8 cellular contexts compared by ENCODE assay signal in genomic region chr20:45545754-45546453, GRCh38. TPM values are rescaled to one million over a fixed set of nuclear protein-coding genes. Genes with fewer than 3 reads are reported as not detected.
DNase-seq lines count a peak whose midpoint lies in the region; ATAC-seq and TF ChIP-seq lines count a peak whose summit lies in the region.

No MANE protein-coding gene starts in this region.

- H3K27me3 Mint-ChIP-seq in endothelial cell (ENCODE audit: unreplicated experiment) (peaks cover 4% of the 10 kb centered on the region), osteocyte (ENCODE audit: unreplicated experiment) (peaks cover 13% of the 10 kb centered on the region)

- no peak overlapping the region for H3K4me3 ChIP-seq in MM.1S (ENCODE audit: low read length)

- H3K4me1 Mint-ChIP-seq in endothelial cell (ENCODE audit: unreplicated experiment) (no peaks in the 10 kb centered on the region), osteocyte (ENCODE audit: unreplicated experiment) (no peaks in the 10 kb centered on the region)
- H3K4me1 Mint-ChIP-seq in stimulated activated effector memory CD8-positive, alpha-beta T cell treated with anti-CD3 and anti-CD28 coated beads, Interleukin-12 subunit alpha, Interleukin-12 subunit beta, amount 100 ng/mL, for 72 hours: no peaks in the 10 kb centered on the region

- POLR2A ChIA-PET in GM10248 (lab: Yijun Ruan, JAX): no interaction called here

- no peaks in the 10 kb centered on the region for H3K27me3 ChIP-seq in MM.1S (replicated peaks; ENCODE audit: insufficient read depth, low read length)

- H3K27ac Mint-ChIP-seq in endothelial cell (ENCODE audit: unreplicated experiment): no peak overlapping the region
- no peak overlapping the region for H3K27ac Mint-ChIP-seq in osteocyte (ENCODE audit: unreplicated experiment)
- H3K27ac Mint-ChIP-seq in stimulated activated effector memory CD8-positive, alpha-beta T cell treated with anti-CD3 and anti-CD28 coated beads, Interleukin-12 subunit alpha, Interleukin-12 subunit beta, amount 100 ng/mL, for 72 hours: no peak overlapping the region

- H4K20me1 ChIP-seq in MM.1S (ENCODE audit: insufficient read depth, low read length): no peaks in the 10 kb centered on the region

- no peak for ATAC-seq in stimulated activated effector memory CD8-positive, alpha-beta T cell treated with anti-CD3 and anti-CD28 coated beads, Interleukin-12 subunit alpha, Interleukin-12 subunit beta, amount 100 ng/mL, for 72 hours
- ATAC-seq in GM19452 (IDR thresholded peaks at IDR 0.05; ENCODE audit: unreplicated experiment) (no peak), GM18505 (IDR thresholded peaks at IDR 0.05; ENCODE audit: unreplicated experiment) (no peak)

- H3K9me3 ChIP-seq in MM.1S (replicated peaks; ENCODE audit: insufficient read depth, low read length): no peaks in the 10 kb centered on the region

- H3K4me3 Mint-ChIP-seq in endothelial cell (ENCODE audit: unreplicated experiment): no peak overlapping the region
- no peak overlapping the region for H3K4me3 Mint-ChIP-seq in osteocyte (ENCODE audit: unreplicated experiment)
- no peak overlapping the region for H3K4me3 Mint-ChIP-seq in stimulated activated effector memory CD8-positive, alpha-beta T cell treated with anti-CD3 and anti-CD28 coated beads, Interleukin-12 subunit alpha, Interleukin-12 subunit beta, amount 100 ng/mL, for 72 hours

- no peaks in the 10 kb centered on the region for H3K4me1 ChIP-seq in MM.1S (ENCODE audit: low read length)

- no peaks in the 10 kb centered on the region for H3K36me3 ChIP-seq in MM.1S (replicated peaks; ENCODE audit: insufficient read depth, low read length)

- no peak overlapping the region for H3K4me2 ChIP-seq in MM.1S (ENCODE audit: low read depth, low read length)

- no peak overlapping the region for H3K27ac ChIP-seq in MM.1S (ENCODE audit: low read length)

- DNase-seq in GM10248 (ENCODE audit: extremely low spot score) (no peak), MM.1S (peak; percentile 15), endothelial cell (ENCODE audit: low spot score) (no peak), osteocyte (ENCODE audit: extremely low spot score, unreplicated experiment) (no peak), mucosa of gallbladder (ENCODE audit: low spot score) (no peak)
- DNase-seq in stimulated activated effector memory CD8-positive, alpha-beta T cell treated with anti-CD3 and anti-CD28 coated beads, Interleukin-12 subunit alpha, Interleukin-12 subunit beta, amount 100 ng/mL, for 72 hours (ENCODE audit: low spot score in 2 of 2): no peak

- no peak for TF ChIP-seq POLR2A in GM18505 (IDR thresholded peaks at IDR 0.05; ENCODE audit: borderline replicate concordance, extremely low read depth, insufficient read depth, insufficient read length)

- H3K9me3 Mint-ChIP-seq in endothelial cell (ENCODE audit: unreplicated experiment) (no peaks in the 10 kb centered on the region), osteocyte (ENCODE audit: unreplicated experiment) (no peaks in the 10 kb centered on the region)
- H3K9me3 Mint-ChIP-seq in stimulated activated effector memory CD8-positive, alpha-beta T cell treated with anti-CD3 and anti-CD28 coated beads, Interleukin-12 subunit alpha, Interleukin-12 subunit beta, amount 100 ng/mL, for 72 hours: no peaks in the 10 kb centered on the region

- TF ChIP-seq CTCF in GM10248 (IDR thresholded peaks at IDR 0.05; ENCODE audit: control extremely low read depth, extremely low read depth, low read depth, missing control alignments): peak; percentile 6
- peak; percentile 27 for TF ChIP-seq CTCF in MM.1S (IDR thresholded peaks at IDR 0.05; ENCODE audit: low read length)
- TF ChIP-seq CTCF in endothelial cell (IDR thresholded peaks at IDR 0.05; ENCODE audit: unreplicated experiment): peak; percentile 34
- peak; percentile 43 for TF ChIP-seq CTCF in osteocyte (IDR thresholded peaks at IDR 0.05)

- no peak overlapping the region for H3K9ac ChIP-seq in MM.1S (ENCODE audit: low read length)

- CTCF ChIA-PET in GM10248 (lab: Yijun Ruan, JAX): interaction anchor here (0.8 to 0.9 kb wide), 2 partner anchors 11 to 225 kb away, joined by 3 to 4 read pairs; no protein-coding TSS in a partner anchor

- no peaks in the 10 kb centered on the region for H3K9me2 ChIP-seq in MM.1S (replicated peaks; ENCODE audit: insufficient read depth, low read length)

- no peaks in the 10 kb centered on the region for H3K36me3 Mint-ChIP-seq in endothelial cell (ENCODE audit: low read depth, unreplicated experiment)
- no peaks in the 10 kb centered on the region for H3K36me3 Mint-ChIP-seq in osteocyte (ENCODE audit: unreplicated experiment)
- H3K36me3 Mint-ChIP-seq in stimulated activated effector memory CD8-positive, alpha-beta T cell treated with anti-CD3 and anti-CD28 coated beads, Interleukin-12 subunit alpha, Interleukin-12 subunit beta, amount 100 ng/mL, for 72 hours: no peaks in the 10 kb centered on the region

- no peaks in the 10 kb centered on the region for H3F3A ChIP-seq in MM.1S (ENCODE audit: insufficient read depth, low read length)

- H2AFZ ChIP-seq in MM.1S (ENCODE audit: low read length): no peak overlapping the region

- H3K79me2 ChIP-seq in MM.1S (ENCODE audit: low read length): no peaks in the 10 kb centered on the region

RNA-seq across cellular contexts. Expression of gene EPPIN, which starts 1.3 kb away (rescaled TPM):
- total RNA-seq in endothelial cell (ENCODE audit: unreplicated experiment) (not detected), osteocyte (not detected in 2 replicates), mucosa of gallbladder (not detected)

RNA-seq across cellular contexts. Expression of gene WFDC6, which starts 6.6 kb away (rescaled TPM):
- total RNA-seq in endothelial cell (ENCODE audit: unreplicated experiment) (not detected), osteocyte (not detected in 2 replicates), mucosa of gallbladder (not detected)

RNA-seq across cellular contexts. Expression of gene SPINT3, which starts 30.5 kb away (rescaled TPM):
- total RNA-seq in endothelial cell (ENCODE audit: unreplicated experiment) (not detected), osteocyte (not detected in 2 replicates), mucosa of gallbladder (not detected)

RNA-seq across cellular contexts. Expression of gene WFDC8, which starts 33.2 kb away (rescaled TPM):
- total RNA-seq in endothelial cell (ENCODE audit: unreplicated experiment) (not detected), osteocyte (not detected in 2 replicates), mucosa of gallbladder (not detected)
